Comparison of ENCODE assay signal across 16 cellular contexts in the genomic region with DNA sequence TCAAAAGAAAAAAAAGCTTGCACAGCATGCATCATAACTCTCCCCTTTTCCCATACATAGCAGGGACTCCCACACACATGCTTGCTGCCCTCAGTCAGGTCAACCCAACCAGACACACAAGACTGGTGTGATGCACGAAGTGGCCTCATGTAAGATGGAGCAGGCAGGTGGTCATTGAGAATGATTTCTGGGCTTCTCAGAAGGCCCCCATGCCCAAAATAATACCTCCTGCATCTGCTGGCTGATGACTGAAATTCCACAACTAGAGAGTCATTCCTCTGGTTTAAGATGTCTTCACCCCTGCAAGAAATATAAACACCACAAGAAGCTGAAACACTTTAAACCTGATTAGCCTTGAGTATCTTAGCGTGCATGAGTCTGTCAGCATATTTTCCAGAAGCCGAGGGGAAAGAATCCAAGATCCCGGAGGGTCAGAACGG.
A peak's percentile ranks its signal among the peaks of the same experiment; 100 is the strongest.
DNase-seq lines count a peak whose midpoint lies in the region; TF ChIP-seq lines count a peak whose summit lies in the region.
"Had no signal": no experiment of that assay in that cellular context is flagged by ENCODE, and none has a peak within 500 bp of the region (broad histone marks: within the 10 kb centered on the region; RNA-seq: fewer than 3 reads in every experiment).

No MANE protein-coding gene starts in this region.

- H3K36me3 ChIP-seq in SJSA1 (no peaks in the 10 kb centered on the region), colonic mucosa (no peaks in the 10 kb centered on the region)

- H3K4me1 ChIP-seq in SJSA1 (replicated peaks) (peaks cover 31% of the 10 kb centered on the region), colonic mucosa (no peaks in the 10 kb centered on the region)

- DNase-seq in EH (ENCODE audit: low read depth), result peak; percentile 97
- peak in 1 of 2 experiments; percentile 48 for DNase-seq in SJSA1 (ENCODE audit: low read depth in 1 of 2, low spot score in 2 of 2)
- peak; percentile 52 for DNase-seq in fibroblast of pulmonary artery (ENCODE audit: low read depth)
- peak; percentile 65 for DNase-seq in retinal pigment epithelial cell (ENCODE audit: low read depth)
- DNase-seq in colonic mucosa, result no peak
- no peak for DNase-seq in NCI-H2029 treated with DMSO at 0.1 percent for 48 hours (lab: John Stamatoyannopoulos, UW)
- DNase-seq in RWPE1 (ENCODE audit: low spot score), result no peak
- no peak for DNase-seq in stimulated activated CD4-positive, alpha-beta T cell treated with anti-CD3 and anti-CD28 coated beads, Interleukin-4, amount 100 ng/mL, for 24 hours
- DNase-seq: COR-L47; endodermal cell; NCI-H1417; NCI-H82; posterior cingulate gyrus; stimulated activated CD4-positive, alpha-beta T cell treated with anti-CD3 and anti-CD28 coated beads, Interleukin-2, amount 100 ng/mL, for 48 hours; stimulated activated naive CD4-positive, alpha-beta T cell treated with Interleukin-2 at 50 U/mL for 16 hours had no signal

- CTCF ChIA-PET in RWPE1 (lab: Yijun Ruan, JAX), result no interaction called here

- POLR2A ChIA-PET in RWPE1 (lab: Yijun Ruan, JAX; ENCODE audit: low non-redundant PET), result no interaction called here

- intact Hi-C loops in colonic mucosa (cut with DNase I), result no loop called here

- H3K9ac ChIP-seq in colonic mucosa (ENCODE audit: low read depth in 2 of 2, low read length in 2 of 2), result no peak overlapping the region

- H3K4me3 ChIP-seq in SJSA1 (no peak overlapping the region), fibroblast of pulmonary artery (replicated peaks; ENCODE audit: low read depth, low read length) (no peak overlapping the region), retinal pigment epithelial cell (ENCODE audit: low read length) (no peak overlapping the region), colonic mucosa (no peak overlapping the region)

- H3K27me3 ChIP-seq in SJSA1 (replicated peaks) (no peaks in the 10 kb centered on the region), colonic mucosa (no peaks in the 10 kb centered on the region)

- no peak for TF ChIP-seq CTCF in fibroblast of pulmonary artery (IDR thresholded peaks at IDR 0.05; ENCODE audit: low read length, missing control alignments)
- no peak for TF ChIP-seq CTCF in retinal pigment epithelial cell (conservative IDR thresholded peaks at IDR 0.05; ENCODE audit: low read depth, low read length)
- TF ChIP-seq CTCF in colonic mucosa (IDR thresholded peaks at IDR 0.05), result no peak
- no peak for TF ChIP-seq CTCF in RWPE1 (conservative IDR thresholded peaks at IDR 0.05; ENCODE audit: low read depth)

- peak overlapping the region; percentile 62 for H3K27ac ChIP-seq in SJSA1
- no peak overlapping the region for H3K27ac ChIP-seq in colonic mucosa
- H3K27ac ChIP-seq in RWPE1, result no peak overlapping the region
- H3K27ac ChIP-seq: VCaP had no signal

- H3K9me3 ChIP-seq in SJSA1 (replicated peaks) (no peaks in the 10 kb centered on the region), colonic mucosa (no peaks in the 10 kb centered on the region)

Comparison
In these comparisons a context has a peak if more than half of its experiments do, and no peak if none do; other contexts are left out.
1. DNase-seq: peak in EH (single experiment), fibroblast of pulmonary artery (single experiment) and retinal pigment epithelial cell (single experiment); none in colonic mucosa (single experiment), NCI-H2029 treated with DMSO at 0.1 percent for 48 hours (single experiment), RWPE1 (single experiment) and stimulated activated CD4-positive, alpha-beta T cell treated with anti-CD3 and anti-CD28 coated beads, Interleukin-4, amount 100 ng/mL, for 24 hours (single experiment).